19 cellular contexts compared by ENCODE assay signal in genomic region chr2:97360202-97360601, GRCh38.
A peak's percentile ranks its signal among the peaks of the same experiment; 100 is the strongest.
DNase-seq lines count a peak whose midpoint lies in the region; ATAC-seq and TF ChIP-seq lines count a peak whose summit lies in the region.
"Had no signal": no experiment of that assay in that cellular context is flagged by ENCODE, and none has a peak within 500 bp of the region (broad histone marks: within the 10 kb centered on the region; RNA-seq: fewer than 3 reads in every experiment).

No MANE protein-coding gene starts in this region.

- H3K4me3 ChIP-seq in left lung (no peak overlapping the region), upper lobe of right lung (no peak overlapping the region)
- H3K4me3 ChIP-seq: SK-N-MC had no signal

- no peaks in the 10 kb centered on the region for H4K20me1 ChIP-seq in H9 (ENCODE audit: control insufficient read depth, insufficient read depth, insufficient read length)

- H2AFZ ChIP-seq in H9 (ENCODE audit: low read length): no peak overlapping the region

- H3K27ac ChIP-seq in H9 (ENCODE audit: insufficient read length, low read depth, low read length) (no peak overlapping the region), left lung (no peak overlapping the region), upper lobe of right lung (no peak overlapping the region)
- H3K27ac ChIP-seq: KMS-11, SK-N-MC had no signal

- peak overlapping the region in 1 of 3 experiments; percentile 72; a peak in 2 of 7 replicates for H3K27ac Mint-ChIP-seq in H9
- H3K27ac Mint-ChIP-seq in stimulated activated effector memory CD8-positive, alpha-beta T cell treated with anti-CD3 and anti-CD28 coated beads, Interleukin-12 subunit alpha, Interleukin-12 subunit beta, amount 100 ng/mL, for 72 hours: no peak overlapping the region
- H3K27ac Mint-ChIP-seq: B cell, HFFc6 had no signal

- H3K4me3 Mint-ChIP-seq in H9: no peak overlapping the region
- H3K4me3 Mint-ChIP-seq in stimulated activated effector memory CD8-positive, alpha-beta T cell treated with anti-CD3 and anti-CD28 coated beads, Interleukin-12 subunit alpha, Interleukin-12 subunit beta, amount 100 ng/mL, for 72 hours: no peak overlapping the region
- H3K4me3 Mint-ChIP-seq: B cell; CD4-positive, CD25-positive, alpha-beta regulatory T cell; HFFc6 had no signal

- H3K27me3 Mint-ChIP-seq in H9 (ENCODE audit: low read depth): peaks cover 7% of the 10 kb centered on the region

- peaks cover 0 to 9% (median 0%) of the 10 kb centered on the region in 3 experiments; a peak in 2 of 7 replicates for H3K36me3 Mint-ChIP-seq in H9 (ENCODE audit: insufficient read depth in 1 of 3, low read depth in 3 of 3)
- H3K36me3 Mint-ChIP-seq in stimulated activated effector memory CD8-positive, alpha-beta T cell treated with anti-CD3 and anti-CD28 coated beads, Interleukin-12 subunit alpha, Interleukin-12 subunit beta, amount 100 ng/mL, for 72 hours: no peaks in the 10 kb centered on the region
- H3K36me3 Mint-ChIP-seq: CD4-positive, CD25-positive, alpha-beta regulatory T cell had no signal

- H3K36me3 ChIP-seq in left lung (no peaks in the 10 kb centered on the region), upper lobe of right lung (no peaks in the 10 kb centered on the region)

- H2BK5ac ChIP-seq in H9 (ENCODE audit: insufficient read length, low read length): no peak overlapping the region

- H3K23ac ChIP-seq in H9 (ENCODE audit: insufficient read length, low read depth, low read length): no peak overlapping the region

- H4K5ac ChIP-seq in H9 (ENCODE audit: insufficient read length, low read depth, low read length): no peak overlapping the region

- H3K4me1 ChIP-seq in H9 (ENCODE audit: insufficient read depth, low read length) (no peaks in the 10 kb centered on the region; the same call in 1 of the 2 replicates), left lung (no peaks in the 10 kb centered on the region), upper lobe of right lung (no peaks in the 10 kb centered on the region)

- H3K23me2 ChIP-seq in H9 (ENCODE audit: insufficient read length, low read depth, low read length, poor library complexity, severe bottlenecking): no peaks in the 10 kb centered on the region

- no peak overlapping the region for H2BK120ac ChIP-seq in H9 (ENCODE audit: low read depth, low read length, poor library complexity, severe bottlenecking)

- no peak overlapping the region for H3K18ac ChIP-seq in H9 (ENCODE audit: insufficient read length, low read depth, low read length)

- peaks cover 0 to 9% of the 10 kb centered on the region in 2 experiments; a peak in 4 of 5 replicates for H3K9me3 Mint-ChIP-seq in H9
- H3K9me3 Mint-ChIP-seq in stimulated activated effector memory CD8-positive, alpha-beta T cell treated with anti-CD3 and anti-CD28 coated beads, Interleukin-12 subunit alpha, Interleukin-12 subunit beta, amount 100 ng/mL, for 72 hours: no peaks in the 10 kb centered on the region
- H3K9me3 Mint-ChIP-seq: CD4-positive, CD25-positive, alpha-beta regulatory T cell; HFFc6 had no signal

- no CpG with 5 or more reads among the region's 4 CpGs for WGBS in H9 (ENCODE audit: extremely low coverage, insufficient read length, low lambda C conversion rate)

- ATAC-seq in left lung: peak; percentile 43
- peak; percentile 53 for ATAC-seq in upper lobe of right lung
- no peak for ATAC-seq in stimulated activated effector memory CD8-positive, alpha-beta T cell treated with anti-CD3 and anti-CD28 coated beads, Interleukin-12 subunit alpha, Interleukin-12 subunit beta, amount 100 ng/mL, for 72 hours
- ATAC-seq: Panc1 had no signal

- no peak overlapping the region for H2BK12ac ChIP-seq in H9 (ENCODE audit: insufficient read length, low read depth, low read length)

- no peak overlapping the region for H3K4me2 ChIP-seq in H9 (ENCODE audit: insufficient read depth, insufficient read length, low read length)
- H3K4me2 ChIP-seq: KMS-11 had no signal

- H4K91ac ChIP-seq in H9 (ENCODE audit: insufficient read length, low read depth, low read length): no peak overlapping the region

- no peaks in the 10 kb centered on the region for H3K79me1 ChIP-seq in H9 (ENCODE audit: insufficient read depth, low read depth, low read length, poor library complexity, severe bottlenecking)

- DNase-seq in H9 (peak; percentile 71), ecto neural progenitor cell (ENCODE audit: low spot score) (peak; percentile 46), left lung (peak in 1 of 2 donors; percentile 18), upper lobe of right lung (no peak), cortex of kidney (lab: John Stamatoyannopoulos, UW) (no peak)
- no peak for DNase-seq in stimulated activated effector memory CD8-positive, alpha-beta T cell treated with anti-CD3 and anti-CD28 coated beads, Interleukin-12 subunit alpha, Interleukin-12 subunit beta, amount 100 ng/mL, for 72 hours (ENCODE audit: low spot score in 2 of 2)
- DNase-seq in activated CD4-positive, alpha-beta T cell treated with anti-CD3 and anti-CD28 coated beads for 1 hour: no peak
- DNase-seq: CD4-positive, CD25-positive, alpha-beta regulatory T cell; DMS53; GOT3; HFFc6; NCI-H1092 treated with DMSO at 0.1 percent for 48 hours; NCI-H1694; NCI-H510A treated with DMSO at 0.1 percent for 48 hours; NCI-H82 had no signal

- no peaks in the 10 kb centered on the region for H3K79me2 ChIP-seq in H9 (ENCODE audit: insufficient read depth, low read length)

- H3K4ac ChIP-seq in H9 (ENCODE audit: low read depth, low read length): no peak overlapping the region

- intact Hi-C loops in left lung (cut with DNase I) (no loop called here), upper lobe of right lung (cut with DNase I) (no loop called here)

- H3K9me3 ChIP-seq in H9 (ENCODE audit: control insufficient read depth, low read depth, low read length) (no peaks in the 10 kb centered on the region), left lung (no peaks in the 10 kb centered on the region), upper lobe of right lung (no peaks in the 10 kb centered on the region)

- H3K4me1 Mint-ChIP-seq in H9: peaks cover 5% of the 10 kb centered on the region in 2 experiments
- no peaks in the 10 kb centered on the region for H3K4me1 Mint-ChIP-seq in stimulated activated effector memory CD8-positive, alpha-beta T cell treated with anti-CD3 and anti-CD28 coated beads, Interleukin-12 subunit alpha, Interleukin-12 subunit beta, amount 100 ng/mL, for 72 hours
- H3K4me1 Mint-ChIP-seq: CD4-positive, CD25-positive, alpha-beta regulatory T cell had no signal

- no peaks in the 10 kb centered on the region for H3K27me3 ChIP-seq in H9 (ENCODE audit: insufficient read depth, low read length)
- peaks cover 0 to 4% of the 10 kb centered on the region in 2 donors for H3K27me3 ChIP-seq in left lung
- peaks cover 10% of the 10 kb centered on the region for H3K27me3 ChIP-seq in upper lobe of right lung

- H4K8ac ChIP-seq in H9 (replicated peaks; ENCODE audit: insufficient read length, low read depth, low read length): no peak overlapping the region

- H3K56ac ChIP-seq in H9 (ENCODE audit: insufficient read length, low read depth, low read length): no peak overlapping the region

- TF ChIP-seq CTCF in H9 (conservative IDR thresholded peaks at IDR 0.05) (no peak), left lung (IDR thresholded peaks at IDR 0.05) (no peak), upper lobe of right lung (IDR thresholded peaks at IDR 0.05) (no peak)

- no peak overlapping the region for H2BK15ac ChIP-seq in H9 (ENCODE audit: low read depth, low read length)

- no peak overlapping the region for H2AK5ac ChIP-seq in H9 (ENCODE audit: insufficient read length, low read length)

- no peak overlapping the region for H3K9ac ChIP-seq in H9 (ENCODE audit: extremely low read depth, insufficient read length, low read length)
- H3K9ac ChIP-seq: KMS-11 had no signal

- H3K14ac ChIP-seq in H9 (ENCODE audit: insufficient read depth, low read length): 0 out of 2 replicates have a peak overlapping the region, but pooled peaks have one; percentile 17

- no peak overlapping the region for H3T11ph ChIP-seq in H9 (ENCODE audit: low read length)

- H2BK20ac ChIP-seq in H9 (ENCODE audit: low read depth, low read length, poor library complexity, severe bottlenecking): no peak overlapping the region

Comparison
In these comparisons a context has a peak if more than half of its experiments do, and no peak if none do; other contexts are left out.
1. DNase-seq: peak in H9 (single experiment) and ecto neural progenitor cell (single experiment); none in upper lobe of right lung (single experiment), stimulated activated effector memory CD8-positive, alpha-beta T cell treated with anti-CD3 and anti-CD28 coated beads, Interleukin-12 subunit alpha, Interleukin-12 subunit beta, amount 100 ng/mL, for 72 hours (0 of 2), activated CD4-positive, alpha-beta T cell treated with anti-CD3 and anti-CD28 coated beads for 1 hour (single experiment) and cortex of kidney (single experiment).